Comparison of ENCODE assay signal across 1 cellular context in the genomic region with DNA sequence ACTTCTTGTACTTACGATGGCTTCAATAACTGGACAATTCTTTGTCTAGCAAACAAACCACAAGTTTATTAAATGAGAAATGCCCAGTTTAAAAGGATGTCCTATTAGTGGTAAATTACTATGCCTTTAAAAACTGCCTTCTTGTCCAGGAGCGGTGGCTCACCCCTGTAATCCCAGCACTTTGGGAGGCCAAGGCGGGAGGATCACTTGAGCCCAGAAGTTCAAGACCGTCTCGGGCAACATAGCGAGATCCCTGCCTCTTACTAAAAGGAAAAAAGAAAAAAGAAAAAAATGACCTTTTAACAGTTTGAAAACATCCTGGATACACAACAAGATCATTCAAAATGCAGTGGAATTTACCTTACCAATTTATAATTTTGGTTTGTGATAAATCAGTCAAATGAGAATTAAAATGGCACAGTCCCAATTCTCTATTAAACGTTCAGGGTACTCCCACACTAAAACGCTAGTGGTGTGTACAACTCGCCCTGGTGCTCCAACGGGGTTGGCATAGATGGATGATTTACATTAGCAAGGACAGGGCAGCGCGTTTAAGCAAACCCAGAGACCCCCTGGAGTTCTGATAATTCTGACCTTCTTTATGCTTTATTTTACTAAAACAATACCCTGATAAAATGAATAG.
A peak's percentile ranks its signal among the peaks of the same experiment; 100 is the strongest.
TF ChIP-seq lines count a peak whose summit lies in the region.

No MANE protein-coding gene starts in this region.

TF ChIP-seq in GM12878, 131 proteins besides CTCF, POLR2A, EP300 and RAD21 (continued from another document):
- TF ChIP-seq, protein P1, sequence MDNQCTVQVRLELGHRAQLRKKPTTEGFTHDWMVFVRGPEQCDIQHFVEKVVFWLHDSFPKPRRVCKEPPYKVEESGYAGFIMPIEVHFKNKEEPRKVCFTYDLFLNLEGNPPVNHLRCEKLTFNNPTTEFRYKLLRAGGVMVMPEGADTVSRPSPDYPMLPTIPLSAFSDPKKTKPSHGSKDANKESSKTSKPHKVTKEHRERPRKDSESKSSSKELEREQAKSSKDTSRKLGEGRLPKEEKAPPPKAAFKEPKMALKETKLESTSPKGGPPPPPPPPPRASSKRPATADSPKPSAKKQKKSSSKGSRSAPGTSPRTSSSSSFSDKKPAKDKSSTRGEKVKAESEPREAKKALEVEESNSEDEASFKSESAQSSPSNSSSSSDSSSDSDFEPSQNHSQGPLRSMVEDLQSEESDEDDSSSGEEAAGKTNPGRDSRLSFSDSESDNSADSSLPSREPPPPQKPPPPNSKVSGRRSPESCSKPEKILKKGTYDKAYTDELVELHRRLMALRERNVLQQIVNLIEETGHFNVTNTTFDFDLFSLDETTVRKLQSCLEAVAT (IDR thresholded peaks at IDR 0.05): peak; percentile 33; the same call in 1 of the 2 replicates
TF ChIP-seq in GM12878: peak in this region for 1.
